ENCODE assay signal across 15 cellular contexts in the genomic region with DNA sequence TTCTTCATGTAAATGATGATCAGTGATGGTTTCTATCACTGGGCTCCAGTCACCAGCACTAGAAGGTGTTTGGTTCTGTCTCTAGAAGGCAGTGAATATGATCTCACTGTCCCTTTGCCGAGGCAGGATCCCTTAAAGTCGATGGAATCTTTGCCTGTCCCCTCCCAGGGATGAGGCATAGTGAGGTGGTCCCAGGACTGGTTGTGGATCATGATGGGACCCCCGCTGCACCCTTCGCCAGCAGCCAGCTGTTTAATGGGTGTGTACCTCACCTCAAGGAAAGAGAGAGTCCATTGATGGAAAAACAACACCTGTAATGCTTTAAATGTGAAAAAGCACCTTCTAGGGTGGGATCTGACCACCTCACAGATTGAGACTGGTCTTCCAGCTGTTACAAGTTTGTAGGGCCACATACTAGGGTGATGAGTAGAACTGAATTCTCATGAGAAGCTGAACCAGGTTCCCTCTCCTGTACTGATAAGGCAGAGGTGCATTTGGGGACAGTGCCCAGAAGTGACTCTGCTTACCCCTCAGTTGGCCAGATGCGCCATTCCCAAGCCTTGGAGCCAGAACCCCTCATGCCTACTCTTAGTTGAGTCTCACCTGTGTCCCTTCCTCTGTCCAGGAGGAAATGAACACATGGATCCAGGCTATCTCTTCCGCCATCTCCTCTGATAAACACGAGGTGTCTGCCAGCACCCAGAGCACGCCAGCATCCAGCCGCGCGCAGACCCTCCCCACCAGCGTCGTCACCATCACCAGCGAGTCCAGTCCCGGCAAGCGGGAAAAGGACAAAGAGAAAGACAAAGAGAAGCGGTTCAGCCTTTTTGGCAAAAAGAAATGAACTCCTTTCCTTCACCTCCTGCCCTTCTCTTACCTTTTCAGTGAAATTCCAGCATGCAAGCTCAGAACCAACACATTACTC. TPM values are rescaled to one million over a fixed set of nuclear protein-coding genes. Genes with fewer than 3 reads are reported as not detected.
DNase-seq lines count a peak whose midpoint lies in the region; ATAC-seq and TF ChIP-seq lines count a peak whose summit lies in the region.
"Had no signal": no experiment of that assay in that cellular context is flagged by ENCODE, and none has a peak within 500 bp of the region (broad histone marks: within the 10 kb centered on the region; RNA-seq: fewer than 3 reads in every experiment).

No MANE protein-coding gene starts in this region.

- DNase-seq in CD4-positive, alpha-beta T cell = no peak
- no peak for DNase-seq in T-cell
- no peak for DNase-seq in smooth muscle cell (lab: John Stamatoyannopoulos, UW; ENCODE audit: unreplicated experiment)
- DNase-seq in HEK293T (ENCODE audit: extremely low spot score) = no peak
- no peak for DNase-seq in T-helper 9 cell
- DNase-seq in SIG-M5 (lab: John Stamatoyannopoulos, UW) = no peak
- no peak for DNase-seq in AG08396 (ENCODE audit: low spot score)
- DNase-seq: activated naive CD8-positive, alpha-beta T cell treated with anti-CD3 and anti-CD28 coated beads, Interleukin-2, amount 50 U/mL, for 24 hours; foreskin keratinocyte; NCI-H1092 treated with DMSO at 0.1 percent for 48 hours; NCI-H226; stimulated activated CD8-positive, alpha-beta memory T cell treated with anti-CD3 and anti-CD28 coated beads, Interleukin-4, amount 100 ng/mL, for 48 hours had no signal

- peaks cover 65% of the 10 kb centered on the region for H3F3A ChIP-seq in smooth muscle cell (ENCODE audit: low read depth)

- peaks cover 87% of the 10 kb centered on the region for H3K36me3 Mint-ChIP-seq in CD4-positive, alpha-beta T cell (ENCODE audit: low read depth)
- peaks cover 65% of the 10 kb centered on the region for H3K36me3 Mint-ChIP-seq in T-cell

- no peak for TF ChIP-seq RAD21 in liver (IDR thresholded peaks at IDR 0.05)

- H3K4me3 ChIP-seq in liver (ENCODE audit: low read depth in 1 of 3, low read length in 3 of 3) (no peak overlapping the region), smooth muscle cell (no peak overlapping the region)

- H3K9me3 ChIP-seq in CD4-positive, alpha-beta T cell (ENCODE audit: control insufficient read depth, low read length) = no peaks in the 10 kb centered on the region
- no peaks in the 10 kb centered on the region for H3K9me3 ChIP-seq in liver (ENCODE audit: control insufficient read depth in 4 of 4, low read length in 3 of 4)
- H3K9me3 ChIP-seq in smooth muscle cell (replicated peaks; ENCODE audit: low read depth) = no peaks in the 10 kb centered on the region

- 63% methylated on average over 17 of the region's 17 CpGs for WGBS in liver
- 97% methylated on average over 17 of the region's 17 CpGs for WGBS in smooth muscle cell (ENCODE audit: low lambda C conversion rate)

- TF ChIP-seq CTCF in CD4-positive, alpha-beta T cell (IDR thresholded peaks at IDR 0.05) = no peak
- TF ChIP-seq CTCF in liver (IDR thresholded peaks at IDR 0.05; ENCODE audit: low read depth, low read length, missing input control) (no peak), smooth muscle cell (IDR thresholded peaks at IDR 0.05; ENCODE audit: borderline replicate concordance, insufficient read depth, poor library complexity, severe bottlenecking) (no peak)

- no peak overlapping the region for H3K9ac ChIP-seq in liver (ENCODE audit: low read depth in 1 of 2, low read length in 2 of 2)
- H3K9ac ChIP-seq in smooth muscle cell (ENCODE audit: low read depth) = no peak overlapping the region

- H3K4me1 Mint-ChIP-seq in CD4-positive, alpha-beta T cell (ENCODE audit: low read depth) = peaks cover 10% of the 10 kb centered on the region
- peaks cover 15 to 18% (median 16%) of the 10 kb centered on the region in 3 donors for H3K4me1 Mint-ChIP-seq in T-cell

- H3K79me2 ChIP-seq in smooth muscle cell (ENCODE audit: low read depth) = no peaks in the 10 kb centered on the region

- ATAC-seq in CD4-positive, alpha-beta T cell (ENCODE audit: poor library complexity) = no peak
- ATAC-seq in T-cell (replicated peaks in 1 of 4) = no peak
- ATAC-seq: activated naive CD8-positive, alpha-beta T cell treated with anti-CD3 and anti-CD28 coated beads, Interleukin-2, amount 50 U/mL, for 24 hours; foreskin keratinocyte; HCT116; Panc1 had no signal

- no peaks in the 10 kb centered on the region for H3K27me3 ChIP-seq in CD4-positive, alpha-beta T cell (ENCODE audit: control insufficient read depth, insufficient read depth, low read length)
- no peaks in the 10 kb centered on the region for H3K27me3 ChIP-seq in liver (ENCODE audit: control insufficient read depth in 4 of 4, insufficient read depth in 4 of 4, low read length in 3 of 4)
- H3K27me3 ChIP-seq in smooth muscle cell (ENCODE audit: low read depth) = no peaks in the 10 kb centered on the region
- H3K27me3 ChIP-seq: foreskin keratinocyte had no signal

- H3K4me3 Mint-ChIP-seq in CD4-positive, alpha-beta T cell = no peak overlapping the region
- H3K4me3 Mint-ChIP-seq in T-cell = no peak overlapping the region
- H3K4me3 Mint-ChIP-seq: activated naive CD8-positive, alpha-beta T cell treated with anti-CD3 and anti-CD28 coated beads, Interleukin-2, amount 50 U/mL, for 24 hours had no signal

- H3K4me2 ChIP-seq in smooth muscle cell = peak overlapping the region; percentile 12

- no peak overlapping the region for H3K27ac ChIP-seq in CD4-positive, alpha-beta T cell (ENCODE audit: low read depth, low read length)
- H3K27ac ChIP-seq in liver (ENCODE audit: low read depth in 1 of 2, low read length in 2 of 2) = peak overlapping the region; percentile 49 to 66
- H3K27ac ChIP-seq in smooth muscle cell (ENCODE audit: low read depth) = peak overlapping the region; percentile 11
- H3K27ac ChIP-seq: foreskin keratinocyte had no signal

- no peaks in the 10 kb centered on the region for H3K9me3 Mint-ChIP-seq in CD4-positive, alpha-beta T cell
- no peaks in the 10 kb centered on the region for H3K9me3 Mint-ChIP-seq in T-cell
- H3K9me3 Mint-ChIP-seq: activated naive CD8-positive, alpha-beta T cell treated with anti-CD3 and anti-CD28 coated beads, Interleukin-2, amount 50 U/mL, for 24 hours had no signal

- H3K36me3 ChIP-seq in liver (ENCODE audit: control insufficient read depth in 4 of 4, insufficient read depth in 3 of 4, low read depth in 1 of 4, low read length in 3 of 4) = peaks cover 0 to 27% (median 16%) of the 10 kb centered on the region in 4 donors
- H3K36me3 ChIP-seq in smooth muscle cell (ENCODE audit: low read depth) = no peaks in the 10 kb centered on the region

- intact Hi-C loops in CD4-positive, alpha-beta T cell (cut with DNase I, micrococcal nuclease) = loop anchor here (10.0 kb wide), 3 partner anchors 167 to 507 kb away; no protein-coding TSS in a partner anchor

- no peak overlapping the region for H2AFZ ChIP-seq in smooth muscle cell (ENCODE audit: low read depth)

- no peaks in the 10 kb centered on the region for H3K27me3 Mint-ChIP-seq in CD4-positive, alpha-beta T cell
- H3K27me3 Mint-ChIP-seq in T-cell = no peaks in the 10 kb centered on the region
- H3K27me3 Mint-ChIP-seq: activated naive CD8-positive, alpha-beta T cell treated with anti-CD3 and anti-CD28 coated beads, Interleukin-2, amount 50 U/mL, for 24 hours had no signal

- H3K27ac Mint-ChIP-seq in CD4-positive, alpha-beta T cell = peak overlapping the region; percentile 3
- peak overlapping the region; percentile 34 to 62 for H3K27ac Mint-ChIP-seq in T-cell
- H3K27ac Mint-ChIP-seq: activated naive CD8-positive, alpha-beta T cell treated with anti-CD3 and anti-CD28 coated beads, Interleukin-2, amount 50 U/mL, for 24 hours had no signal

- H3K4me1 ChIP-seq in liver (ENCODE audit: control insufficient read depth in 4 of 4, insufficient read depth in 4 of 4, low read length in 3 of 4) = peaks cover 13 to 69% (median 58%) of the 10 kb centered on the region in 4 donors
- peaks cover 8% of the 10 kb centered on the region for H3K4me1 ChIP-seq in smooth muscle cell (ENCODE audit: low read depth)

- CTCF ChIA-PET in CD4-positive, alpha-beta T cell (lab: Charles Lee) = interaction anchor here (1.5 kb wide), 1 partner anchor 37 kb away, joined by 4 read pairs; no protein-coding TSS in a partner anchor
- CTCF ChIA-PET in T-cell (lab: Charles Lee) = interaction anchor here in 1 of 2 donors (0.6 kb wide), 1 partner anchor 131 kb away, joined by 3 read pairs; no protein-coding TSS in a partner anchor
- CTCF ChIA-PET in HEK293T (lab: Yijun Ruan, JAX) = interaction anchor here (1.1 kb wide), 1 partner anchor 559 kb away, joined by 3 read pairs; no protein-coding TSS in a partner anchor

- POLR2A ChIA-PET in CD4-positive, alpha-beta T cell (lab: Charles Lee) = no interaction called here
- POLR2A ChIA-PET in T-cell (lab: Charles Lee) (interaction anchor here in 1 of 2 donors (0.6 kb wide), 1 partner anchor 861 kb away, joined by 5 read pairs; no protein-coding TSS in a partner anchor), HEK293T (lab: Yijun Ruan, JAX) (no interaction called here)

- peaks cover 40% of the 10 kb centered on the region for H4K20me1 ChIP-seq in smooth muscle cell (ENCODE audit: low read depth)

TF ChIP-seq in liver, 16 proteins besides CTCF, POLR2A, EP300 and RAD21:
- TF ChIP-seq EGR1 (IDR thresholded peaks at IDR 0.05; ENCODE audit: low read depth in 2 of 2) (no peak), HNF4G (IDR thresholded peaks at IDR 0.05) (no peak), JUND (IDR thresholded peaks at IDR 0.05) (no peak), HNF4A (conservative IDR thresholded peaks at IDR 0.05) (no peak), GABPA (IDR thresholded peaks at IDR 0.05 in 1 of 2, conservative IDR thresholded peaks at IDR 0.05 in 1 of 2) (no peak), RXRA (IDR thresholded peaks at IDR 0.05) (peak in 1 of 2 donors; percentile 28)
- TF ChIP-seq, protein P1, sequence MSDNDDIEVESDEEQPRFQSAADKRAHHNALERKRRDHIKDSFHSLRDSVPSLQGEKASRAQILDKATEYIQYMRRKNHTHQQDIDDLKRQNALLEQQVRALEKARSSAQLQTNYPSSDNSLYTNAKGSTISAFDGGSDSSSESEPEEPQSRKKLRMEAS (IDR thresholded peaks at IDR 0.05) = no peak

TF ChIP-seq in HEK293T, 16 proteins besides CTCF, POLR2A, EP300 and RAD21:
- TF ChIP-seq CTBP1 (IDR thresholded peaks at IDR 0.05; ENCODE audit: borderline replicate concordance) (no peak), L3MBTL2 (conservative IDR thresholded peaks at IDR 0.05) (no peak), FOXM1 (IDR thresholded peaks at IDR 0.05; ENCODE audit: borderline replicate concordance) (no peak), LEF1 (IDR thresholded peaks at IDR 0.05; ENCODE audit: borderline replicate concordance) (no peak), ZNF384 (IDR thresholded peaks at IDR 0.05) (no peak), SP1 (IDR thresholded peaks at IDR 0.05) (no peak), TARDBP (IDR thresholded peaks at IDR 0.05) (no peak)

RNA-seq across cellular contexts. Expression of a gene that starts 55.5 kb away (rescaled TPM):
- under 1 TPM; 0.22 to 0.34 TPM for total RNA-seq in CD4-positive, alpha-beta T cell
- 1 to 10 TPM; 1.3 to 2.6 (median 1.8) TPM for total RNA-seq in T-cell
- total RNA-seq in liver = 1 to 10 TPM; 1.7 to 3.0 TPM
- 1 to 10 TPM in 1 of 2 donors, under 1 TPM in 1; 0.33 to 1.2 TPM for polyA plus RNA-seq in liver
- total RNA-seq in smooth muscle cell = 0.49 and 9.7 TPM in 2 replicates
- polyA plus RNA-seq in smooth muscle cell = 0.54 and 1.5 TPM in 2 replicates
